Comparison of ENCODE assay signal across 11 cellular contexts in the genomic region with DNA sequence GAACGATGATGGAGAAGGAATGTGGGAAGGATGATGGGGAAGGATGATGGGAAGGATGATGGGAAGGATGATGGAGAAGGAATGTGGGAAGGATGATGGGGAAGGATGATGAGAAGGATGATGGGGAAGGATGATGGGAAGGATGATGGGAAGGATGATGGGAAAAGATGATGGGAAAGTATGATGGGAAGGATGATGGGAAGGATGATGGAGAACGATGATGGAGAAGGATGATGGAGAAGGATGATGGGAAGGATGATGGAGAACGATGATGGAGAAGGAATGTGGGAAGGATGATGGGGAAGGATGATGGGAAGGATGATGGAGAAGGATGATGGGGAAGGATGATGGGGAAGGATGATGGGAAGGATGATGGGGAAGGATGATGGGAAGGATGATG. TPM values are rescaled to one million over a fixed set of nuclear protein-coding genes. Genes with fewer than 3 reads are reported as not detected.
DNase-seq lines count a peak whose midpoint lies in the region; ATAC-seq and TF ChIP-seq lines count a peak whose summit lies in the region.
"Not testable (repeated sequence)": the region's sequence is repeated elsewhere in the genome, so short reads cannot be mapped to it uniquely, and the experiment has no call there.
"Had no signal": no experiment of that assay in that cellular context is flagged by ENCODE, and none has a peak within 500 bp of the region (broad histone marks: within the 10 kb centered on the region; RNA-seq: fewer than 3 reads in every experiment).

No MANE protein-coding gene starts in this region.

- not testable (repeated sequence) for DNase-seq in activated CD4-positive, alpha-beta T cell treated with anti-CD3 and anti-CD28 coated beads, Interleukin-2, amount 10 ng/mL, durations not matched to agents 7 days and 5 days; activated T-cell treated with anti-CD3 and anti-CD28 coated beads, Interleukin-2, amount 50 U/mL, for 24 hours; activated naive CD4-positive, alpha-beta T cell treated with anti-CD3 and anti-CD28 coated beads, Interleukin-2, amount 10 ng/mL, durations not matched to agents 7 days and 5 days; activated naive CD8-positive, alpha-beta T cell treated with anti-CD3 and anti-CD28 coated beads, Interleukin-2, amount 50 U/mL, for 24 hours; glutamatergic neuron; natural killer cell treated with Interleukin-12 subunit alpha and Interleukin-12 subunit beta and Interleukin-15 and Interleukin-18, amount 100 ng/mL, for 72 hours (ENCODE audit: low spot score); stimulated activated naive B cell treated with anti-CD40 and anti-IgM and Interleukin-4, amounts not matched to agents 10 μg/mL and 1 μg/mL and 100 μg/mL, for 72 hours

- POLR2A ChIA-PET in HEK293 (lab: Yijun Ruan, JAX); activated CD4-positive, alpha-beta T cell treated with anti-CD3 and anti-CD28 coated beads, Interleukin-2, amount 10 ng/mL, durations not matched to agents 7 days and 5 days (lab: Charles Lee): not testable (repeated sequence)

- not testable (repeated sequence) for TF ChIP-seq CTCF in HEK293 (tag by site-specific recombination; IDR thresholded peaks at IDR 0.05); glutamatergic neuron (IDR thresholded peaks at IDR 0.05; ENCODE audit: partially characterized antibody, unreplicated experiment)

- H3K36me3 Mint-ChIP-seq in activated CD4-positive, alpha-beta T cell treated with anti-CD3 and anti-CD28 coated beads, Interleukin-2, amount 10 ng/mL, durations not matched to agents 7 days and 5 days (ENCODE audit: low read depth) = peaks cover 13% of the 10 kb centered on the region
- H3K36me3 Mint-ChIP-seq in activated T-cell treated with anti-CD3 and anti-CD28 coated beads, Interleukin-2, amount 50 U/mL, for 24 hours (ENCODE audit: low read depth) = not testable (repeated sequence)
- H3K36me3 Mint-ChIP-seq in activated naive CD4-positive, alpha-beta T cell treated with anti-CD3 and anti-CD28 coated beads, Interleukin-2, amount 10 ng/mL, durations not matched to agents 7 days and 5 days = peaks cover 18% of the 10 kb centered on the region
- peaks cover 13% of the 10 kb centered on the region for H3K36me3 Mint-ChIP-seq in activated naive CD8-positive, alpha-beta T cell treated with anti-CD3 and anti-CD28 coated beads, Interleukin-2, amount 50 U/mL, for 24 hours (ENCODE audit: low read depth)
- H3K36me3 Mint-ChIP-seq in glutamatergic neuron (ENCODE audit: unreplicated experiment) = peaks cover 16% of the 10 kb centered on the region
- peaks cover 12% of the 10 kb centered on the region for H3K36me3 Mint-ChIP-seq in natural killer cell treated with Interleukin-12 subunit alpha and Interleukin-12 subunit beta and Interleukin-15 and Interleukin-18, amount 100 ng/mL, for 72 hours
- H3K36me3 Mint-ChIP-seq in stimulated activated naive B cell treated with anti-CD40 and anti-IgM and Interleukin-4, amounts not matched to agents 10 μg/mL and 1 μg/mL and 100 μg/mL, for 72 hours = peaks cover 15 to 19% of the 10 kb centered on the region in 2 donors

- H3K27me3 Mint-ChIP-seq in activated CD4-positive, alpha-beta T cell treated with anti-CD3 and anti-CD28 coated beads, Interleukin-2, amount 10 ng/mL, durations not matched to agents 7 days and 5 days; natural killer cell treated with Interleukin-12 subunit alpha and Interleukin-12 subunit beta and Interleukin-15 and Interleukin-18, amount 100 ng/mL, for 72 hours: not testable (repeated sequence)
- H3K27me3 Mint-ChIP-seq in activated T-cell treated with anti-CD3 and anti-CD28 coated beads, Interleukin-2, amount 50 U/mL, for 24 hours = peaks cover 21% of the 10 kb centered on the region
- H3K27me3 Mint-ChIP-seq in activated naive CD4-positive, alpha-beta T cell treated with anti-CD3 and anti-CD28 coated beads, Interleukin-2, amount 10 ng/mL, durations not matched to agents 7 days and 5 days = peaks cover 47% of the 10 kb centered on the region
- H3K27me3 Mint-ChIP-seq in activated naive CD8-positive, alpha-beta T cell treated with anti-CD3 and anti-CD28 coated beads, Interleukin-2, amount 50 U/mL, for 24 hours = peaks cover 35% of the 10 kb centered on the region
- peaks cover 39% of the 10 kb centered on the region for H3K27me3 Mint-ChIP-seq in glutamatergic neuron (ENCODE audit: unreplicated experiment)
- peaks cover 39 to 46% of the 10 kb centered on the region in 2 donors for H3K27me3 Mint-ChIP-seq in stimulated activated naive B cell treated with anti-CD40 and anti-IgM and Interleukin-4, amounts not matched to agents 10 μg/mL and 1 μg/mL and 100 μg/mL, for 72 hours

- peak overlapping the region; percentile 38 for H3K4me3 Mint-ChIP-seq in activated CD4-positive, alpha-beta T cell treated with anti-CD3 and anti-CD28 coated beads, Interleukin-2, amount 10 ng/mL, durations not matched to agents 7 days and 5 days
- not testable (repeated sequence) for H3K4me3 Mint-ChIP-seq in activated T-cell treated with anti-CD3 and anti-CD28 coated beads, Interleukin-2, amount 50 U/mL, for 24 hours
- H3K4me3 Mint-ChIP-seq in activated naive CD4-positive, alpha-beta T cell treated with anti-CD3 and anti-CD28 coated beads, Interleukin-2, amount 10 ng/mL, durations not matched to agents 7 days and 5 days = peak overlapping the region; percentile 49
- H3K4me3 Mint-ChIP-seq in activated naive CD8-positive, alpha-beta T cell treated with anti-CD3 and anti-CD28 coated beads, Interleukin-2, amount 50 U/mL, for 24 hours = peak overlapping the region; percentile 65
- peak overlapping the region; percentile 64 for H3K4me3 Mint-ChIP-seq in glutamatergic neuron (ENCODE audit: unreplicated experiment)
- H3K4me3 Mint-ChIP-seq in natural killer cell treated with Interleukin-12 subunit alpha and Interleukin-12 subunit beta and Interleukin-15 and Interleukin-18, amount 100 ng/mL, for 72 hours = peak overlapping the region; percentile 59
- H3K4me3 Mint-ChIP-seq in stimulated activated naive B cell treated with anti-CD40 and anti-IgM and Interleukin-4, amounts not matched to agents 10 μg/mL and 1 μg/mL and 100 μg/mL, for 72 hours = peak overlapping the region; percentile 70 to 82

- not testable (repeated sequence) for H3K9me3 ChIP-seq in HEK293 (ENCODE audit: control insufficient read depth, insufficient read depth, low read depth, low read length)

- not testable (repeated sequence) for H3K4me3 ChIP-seq in HEK293 (ENCODE audit: low read depth, low read length)

- not testable (repeated sequence) for H3K4me1 ChIP-seq in HEK293 (ENCODE audit: control insufficient read depth, insufficient read depth, low read length)

- CTCF ChIA-PET in HEK293 (lab: Yijun Ruan, JAX); activated CD4-positive, alpha-beta T cell treated with anti-CD3 and anti-CD28 coated beads, Interleukin-2, amount 10 ng/mL, durations not matched to agents 7 days and 5 days (lab: Charles Lee); activated naive CD4-positive, alpha-beta T cell treated with anti-CD3 and anti-CD28 coated beads, Interleukin-2, amount 10 ng/mL, durations not matched to agents 7 days and 5 days (lab: Charles Lee): not testable (repeated sequence)

- H3K36me3 ChIP-seq in HEK293 (ENCODE audit: control insufficient read depth in 2 of 2, insufficient read depth in 1 of 2, low read length in 2 of 2) = not testable (repeated sequence)

- peaks cover 13% of the 10 kb centered on the region for H3K9me3 Mint-ChIP-seq in activated CD4-positive, alpha-beta T cell treated with anti-CD3 and anti-CD28 coated beads, Interleukin-2, amount 10 ng/mL, durations not matched to agents 7 days and 5 days
- H3K9me3 Mint-ChIP-seq in activated T-cell treated with anti-CD3 and anti-CD28 coated beads, Interleukin-2, amount 50 U/mL, for 24 hours = peaks cover 14% of the 10 kb centered on the region
- peaks cover 21% of the 10 kb centered on the region for H3K9me3 Mint-ChIP-seq in activated naive CD4-positive, alpha-beta T cell treated with anti-CD3 and anti-CD28 coated beads, Interleukin-2, amount 10 ng/mL, durations not matched to agents 7 days and 5 days
- H3K9me3 Mint-ChIP-seq in activated naive CD8-positive, alpha-beta T cell treated with anti-CD3 and anti-CD28 coated beads, Interleukin-2, amount 50 U/mL, for 24 hours = peaks cover 23% of the 10 kb centered on the region
- H3K9me3 Mint-ChIP-seq in glutamatergic neuron (ENCODE audit: unreplicated experiment) = peaks cover 43% of the 10 kb centered on the region
- peaks cover 18% of the 10 kb centered on the region for H3K9me3 Mint-ChIP-seq in natural killer cell treated with Interleukin-12 subunit alpha and Interleukin-12 subunit beta and Interleukin-15 and Interleukin-18, amount 100 ng/mL, for 72 hours
- peaks cover 18% of the 10 kb centered on the region in 2 donors for H3K9me3 Mint-ChIP-seq in stimulated activated naive B cell treated with anti-CD40 and anti-IgM and Interleukin-4, amounts not matched to agents 10 μg/mL and 1 μg/mL and 100 μg/mL, for 72 hours

- H3K4me1 Mint-ChIP-seq in activated CD4-positive, alpha-beta T cell treated with anti-CD3 and anti-CD28 coated beads, Interleukin-2, amount 10 ng/mL, durations not matched to agents 7 days and 5 days = peaks cover 10% of the 10 kb centered on the region
- H3K4me1 Mint-ChIP-seq in activated T-cell treated with anti-CD3 and anti-CD28 coated beads, Interleukin-2, amount 50 U/mL, for 24 hours (ENCODE audit: low read depth); activated naive CD4-positive, alpha-beta T cell treated with anti-CD3 and anti-CD28 coated beads, Interleukin-2, amount 10 ng/mL, durations not matched to agents 7 days and 5 days: not testable (repeated sequence)
- peaks cover 16% of the 10 kb centered on the region for H3K4me1 Mint-ChIP-seq in activated naive CD8-positive, alpha-beta T cell treated with anti-CD3 and anti-CD28 coated beads, Interleukin-2, amount 50 U/mL, for 24 hours
- peaks cover 20% of the 10 kb centered on the region for H3K4me1 Mint-ChIP-seq in glutamatergic neuron (ENCODE audit: low read depth, unreplicated experiment)
- peaks cover 18 to 20% of the 10 kb centered on the region in 2 donors for H3K4me1 Mint-ChIP-seq in natural killer cell treated with Interleukin-12 subunit alpha and Interleukin-12 subunit beta and Interleukin-15 and Interleukin-18, amount 100 ng/mL, for 72 hours (ENCODE audit: low read depth in 2 of 2)
- peaks cover 18 to 20% of the 10 kb centered on the region in 2 donors for H3K4me1 Mint-ChIP-seq in stimulated activated naive B cell treated with anti-CD40 and anti-IgM and Interleukin-4, amounts not matched to agents 10 μg/mL and 1 μg/mL and 100 μg/mL, for 72 hours

- H3K27ac Mint-ChIP-seq in activated CD4-positive, alpha-beta T cell treated with anti-CD3 and anti-CD28 coated beads, Interleukin-2, amount 10 ng/mL, durations not matched to agents 7 days and 5 days = peak overlapping the region; percentile 66
- H3K27ac Mint-ChIP-seq in activated T-cell treated with anti-CD3 and anti-CD28 coated beads, Interleukin-2, amount 50 U/mL, for 24 hours = peak overlapping the region; percentile 86
- peak overlapping the region; percentile 81 for H3K27ac Mint-ChIP-seq in activated naive CD4-positive, alpha-beta T cell treated with anti-CD3 and anti-CD28 coated beads, Interleukin-2, amount 10 ng/mL, durations not matched to agents 7 days and 5 days
- peak overlapping the region; percentile 92 for H3K27ac Mint-ChIP-seq in activated naive CD8-positive, alpha-beta T cell treated with anti-CD3 and anti-CD28 coated beads, Interleukin-2, amount 50 U/mL, for 24 hours
- peak overlapping the region; percentile 71 for H3K27ac Mint-ChIP-seq in glutamatergic neuron (ENCODE audit: unreplicated experiment)
- H3K27ac Mint-ChIP-seq in natural killer cell treated with Interleukin-12 subunit alpha and Interleukin-12 subunit beta and Interleukin-15 and Interleukin-18, amount 100 ng/mL, for 72 hours = peak overlapping the region; percentile 69 to 77
- peak overlapping the region; percentile 97 for H3K27ac Mint-ChIP-seq in stimulated activated naive B cell treated with anti-CD40 and anti-IgM and Interleukin-4, amounts not matched to agents 10 μg/mL and 1 μg/mL and 100 μg/mL, for 72 hours

- not testable (repeated sequence) for ATAC-seq in activated naive CD8-positive, alpha-beta T cell treated with anti-CD3 and anti-CD28 coated beads, Interleukin-2, amount 50 U/mL, for 24 hours; natural killer cell treated with Interleukin-12 subunit alpha and Interleukin-12 subunit beta and Interleukin-15 and Interleukin-18, amount 100 ng/mL, for 72 hours; stimulated activated naive B cell treated with anti-CD40 and anti-IgM and Interleukin-4, amounts not matched to agents 10 μg/mL and 1 μg/mL and 100 μg/mL, for 72 hours (replicated peaks)

- H3K27ac ChIP-seq in HEK293 (ENCODE audit: extremely low read depth, low read depth, low read length) = not testable (repeated sequence)

RNA-seq across cellular contexts. Expression of gene MADCAM1, which starts 15.2 kb away (rescaled TPM):
- under 1 TPM in 1 of 2 experiments, not detected in 1; 0.15 TPM for total RNA-seq in activated CD4-positive, alpha-beta T cell treated with anti-CD3 and anti-CD28 coated beads, Interleukin-2, amount 10 ng/mL, durations not matched to agents 7 days and 5 days
- 1.7 TPM for total RNA-seq in glutamatergic neuron (ENCODE audit: unreplicated experiment)
- total RNA-seq in natural killer cell treated with Interleukin-12 subunit alpha and Interleukin-12 subunit beta and Interleukin-15 and Interleukin-18, amount 100 ng/mL, for 72 hours = under 1 TPM in 1 of 2 donors, not detected in 1; 0.33 TPM
- total RNA-seq: HT1080, M059J had no signal

RNA-seq across cellular contexts. Expression of gene SHC2, which starts 20.3 kb away (rescaled TPM):
- not detected for total RNA-seq in activated CD4-positive, alpha-beta T cell treated with anti-CD3 and anti-CD28 coated beads, Interleukin-2, amount 10 ng/mL, durations not matched to agents 7 days and 5 days
- total RNA-seq in glutamatergic neuron (ENCODE audit: unreplicated experiment) = 343 TPM
- under 1 TPM in 1 of 2 donors, not detected in 1; 0.67 TPM for total RNA-seq in natural killer cell treated with Interleukin-12 subunit alpha and Interleukin-12 subunit beta and Interleukin-15 and Interleukin-18, amount 100 ng/mL, for 72 hours
- total RNA-seq: HFFc6 had no signal

RNA-seq across cellular contexts. Expression of gene TPGS1, which starts 26.2 kb away (rescaled TPM):
- total RNA-seq in activated CD4-positive, alpha-beta T cell treated with anti-CD3 and anti-CD28 coated beads, Interleukin-2, amount 10 ng/mL, durations not matched to agents 7 days and 5 days = 10 to 100 TPM; 21.6 to 27.1 TPM
- 20.0 TPM for total RNA-seq in glutamatergic neuron (ENCODE audit: unreplicated experiment)
- 10 to 100 TPM; 16.3 to 17.7 TPM for total RNA-seq in natural killer cell treated with Interleukin-12 subunit alpha and Interleukin-12 subunit beta and Interleukin-15 and Interleukin-18, amount 100 ng/mL, for 72 hours

RNA-seq across cellular contexts. Expression of gene CDC34, which starts 50.5 kb away (rescaled TPM):
- total RNA-seq in activated CD4-positive, alpha-beta T cell treated with anti-CD3 and anti-CD28 coated beads, Interleukin-2, amount 10 ng/mL, durations not matched to agents 7 days and 5 days = 10 to 100 TPM; 43.7 to 50.8 TPM
- total RNA-seq in glutamatergic neuron (ENCODE audit: unreplicated experiment) = 136 TPM
- 10 to 100 TPM; 46.5 to 73.2 TPM for total RNA-seq in natural killer cell treated with Interleukin-12 subunit alpha and Interleukin-12 subunit beta and Interleukin-15 and Interleukin-18, amount 100 ng/mL, for 72 hours

Comparison
In these comparisons a context has a peak if more than half of its experiments do, and no peak if none do; other contexts are left out.
1. RNA of gene SHC2, which starts 20.3 kb away (total RNA-seq): 343 TPM in glutamatergic neuron (single experiment); 0.67 TPM in natural killer cell treated with Interleukin-12 subunit alpha and Interleukin-12 subunit beta and Interleukin-15 and Interleukin-18, amount 100 ng/mL, for 72 hours and not detected in activated CD4-positive, alpha-beta T cell treated with anti-CD3 and anti-CD28 coated beads, Interleukin-2, amount 10 ng/mL, durations not matched to agents 7 days and 5 days; every median in the first group is over 100 times any median in the second.
2. Peak in every context shown above with its lines, with median percentiles within 50 percentile points of each other: H3K27ac Mint-ChIP-seq.